Comparison of ENCODE assay signal across 13 cellular contexts in the genomic region with DNA sequence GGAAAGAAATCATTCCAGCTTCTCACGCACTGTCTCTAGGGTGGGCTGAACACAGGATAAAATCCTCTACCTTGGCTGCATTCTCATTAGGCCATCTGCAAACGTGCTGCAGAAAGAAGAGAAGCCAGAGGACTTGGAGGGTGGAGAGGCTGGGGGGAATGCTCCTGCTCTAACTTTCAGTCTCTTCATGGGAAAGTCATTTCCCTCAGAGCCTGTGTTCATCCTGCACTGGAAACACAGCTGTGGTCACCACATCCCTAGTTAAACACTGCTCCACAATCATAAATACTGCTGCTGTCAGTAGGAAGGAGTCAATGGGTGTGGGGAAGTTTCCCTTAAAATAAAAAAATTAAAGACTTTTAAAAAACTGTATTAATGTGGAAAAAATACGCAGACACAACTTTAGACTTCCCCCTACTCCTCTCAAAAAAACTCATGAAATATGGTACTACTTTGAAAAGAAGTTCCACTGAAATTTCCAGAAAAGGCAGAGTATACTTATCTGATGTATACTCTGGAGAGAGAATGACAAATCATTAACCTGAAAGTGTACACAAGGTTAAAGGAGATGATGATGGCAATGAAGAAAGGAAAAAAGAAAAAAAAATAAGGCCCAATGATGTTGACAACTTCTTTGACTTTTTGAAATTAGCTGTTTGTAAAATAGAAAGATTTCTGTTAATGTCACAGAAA. TPM values are rescaled to one million over a fixed set of nuclear protein-coding genes. Genes with fewer than 3 reads are reported as not detected.
DNase-seq lines count a peak whose midpoint lies in the region; ATAC-seq and FAIRE-seq lines count a peak whose summit lies in the region.
"Had no signal": no experiment of that assay in that cellular context is flagged by ENCODE, and none has a peak within 500 bp of the region (broad histone marks: within the 10 kb centered on the region; RNA-seq: fewer than 3 reads in every experiment).

No MANE protein-coding gene starts in this region.

- FAIRE-seq in RCC 7860 (lab: Jason Lieb, UNC) = peak; percentile 38

- intact Hi-C loops in sciatic nerve (cut with DNase I) = no loop called here

- no peak overlapping the region for H3K27ac Mint-ChIP-seq in T-cell
- H3K27ac Mint-ChIP-seq: activated naive CD8-positive, alpha-beta T cell; stimulated activated naive CD8-positive, alpha-beta T cell treated with anti-CD3 and anti-CD28 coated beads, Interleukin-15, Interleukin-2, amounts not matched to agents 100 ng/mL and 50 ng/mL, for 24 hours had no signal

- CTCF ChIA-PET in T-cell (lab: Charles Lee) = no interaction called here

- no peak overlapping the region for H3K4me3 Mint-ChIP-seq in T-cell
- H3K4me3 Mint-ChIP-seq: activated naive CD8-positive, alpha-beta T cell; stimulated activated naive CD8-positive, alpha-beta T cell treated with anti-CD3 and anti-CD28 coated beads, Interleukin-15, Interleukin-2, amounts not matched to agents 100 ng/mL and 50 ng/mL, for 24 hours had no signal

- H3K27me3 Mint-ChIP-seq in T-cell = peaks cover 5 to 10% of the 10 kb centered on the region in 2 donors

- ATAC-seq in sciatic nerve = peak; percentile 43
- ATAC-seq in T-cell (replicated peaks in 1 of 4) = no peak

- no peaks in the 10 kb centered on the region for H3K4me1 Mint-ChIP-seq in T-cell

- DNase-seq in EL = peak; percentile 47
- peak; percentile 33 for DNase-seq in RCC 7860 (ENCODE audit: low spot score)
- peak; percentile 63 for DNase-seq in glomerular visceral epithelial cell (ENCODE audit: extremely low spot score)
- DNase-seq in sciatic nerve (ENCODE audit: low spot score) = no peak
- DNase-seq in T-cell = no peak
- no peak for DNase-seq in GM19240 (ENCODE audit: insufficient read length, low spot score)
- no peak for DNase-seq in SK-N-DZ (ENCODE audit: low spot score)
- DNase-seq in NCI-H2029 treated with DMSO at 0.1 percent for 48 hours (lab: John Stamatoyannopoulos, UW) = no peak
- DNase-seq: left ventricle myocardium inferior, ovary, RPMI8226 had no signal

- no peaks in the 10 kb centered on the region for H3K36me3 Mint-ChIP-seq in T-cell
- H3K36me3 Mint-ChIP-seq: activated naive CD8-positive, alpha-beta T cell had no signal

- POLR2A ChIA-PET in T-cell (lab: Charles Lee) = no interaction called here

- H3K9me3 Mint-ChIP-seq in T-cell = no peaks in the 10 kb centered on the region
- H3K9me3 Mint-ChIP-seq: stimulated activated naive CD8-positive, alpha-beta T cell treated with anti-CD3 and anti-CD28 coated beads, Interleukin-15, Interleukin-2, amounts not matched to agents 100 ng/mL and 50 ng/mL, for 24 hours had no signal

RNA-seq across cellular contexts. Expression of gene LHFPL2, which starts 46.8 kb away (rescaled TPM):
- 33.4 TPM for total RNA-seq in sciatic nerve
- 1 to 10 TPM in 2 of 5 donors, under 1 TPM in 3; 0.19 to 1.9 (median 0.82) TPM for total RNA-seq in T-cell
- polyA plus RNA-seq in SK-N-DZ (2014; cell fraction: cytosol; rRNA removed) = 9.7 and 11.0 TPM in 2 replicates
- polyA plus RNA-seq in SK-N-DZ (2014; cell fraction: nucleus; rRNA removed) = 9.2 and 9.8 TPM in 2 replicates

Comparison
In these comparisons a context has a peak if more than half of its experiments do, and no peak if none do; other contexts are left out.
1. DNase-seq: peak in EL (single experiment), RCC 7860 (single experiment) and glomerular visceral epithelial cell (single experiment); none in sciatic nerve (single experiment), T-cell (0 of 34), GM19240 (single experiment), SK-N-DZ (single experiment) and NCI-H2029 treated with DMSO at 0.1 percent for 48 hours (single experiment).
2. RNA of gene LHFPL2, which starts 46.8 kb away (total RNA-seq): 33.4 TPM in sciatic nerve (single experiment); 0.19 to 1.9 TPM in T-cell; every median in the first group is over 10 times any median in the second.